ENCODE assay signal across 17 cellular contexts in genomic region chr13:48296528-48296927, GRCh38. TPM values are rescaled to one million over a fixed set of nuclear protein-coding genes. Genes with fewer than 3 reads are reported as not detected.
DNase-seq lines count a peak whose midpoint lies in the region; ATAC-seq lines count a peak whose summit lies in the region.
"Had no signal": no experiment of that assay in that cellular context is flagged by ENCODE, and none has a peak within 500 bp of the region (broad histone marks: within the 10 kb centered on the region; RNA-seq: fewer than 3 reads in every experiment).

No MANE protein-coding gene starts in this region.

- peak overlapping the region; percentile 1 for H3K4me3 ChIP-seq in Jurkat, Clone E6-1 (ENCODE audit: low read length)
- H3K4me3 ChIP-seq: A549 had no signal

- no peak for ATAC-seq in stimulated activated naive CD8-positive, alpha-beta T cell treated with anti-CD3 and anti-CD28 coated beads, Interleukin-15, amount 100 ng/mL, for 72 hours
- peak; percentile 74 for ATAC-seq in GM21528 (IDR thresholded peaks at IDR 0.05; ENCODE audit: low FRiP score, unreplicated experiment)
- peak; percentile 93 to 95 for ATAC-seq in stimulated activated naive B cell treated with anti-CD40 and anti-IgM and Interleukin-4, amounts not matched to agents 10 μg/mL and 1 μg/mL and 100 μg/mL, for 72 hours (replicated peaks)
- ATAC-seq: A549 had no signal

- peaks cover 17% of the 10 kb centered on the region for H3K4me1 Mint-ChIP-seq in stimulated activated naive CD8-positive, alpha-beta T cell treated with anti-CD3 and anti-CD28 coated beads, Interleukin-15, Interleukin-2, amounts not matched to agents 100 ng/mL and 50 ng/mL, for 24 hours (ENCODE audit: low read depth)
- H3K4me1 Mint-ChIP-seq in stimulated activated naive CD8-positive, alpha-beta T cell treated with anti-CD3 and anti-CD28 coated beads, Interleukin-15, amount 100 ng/mL, for 72 hours, result peaks cover 17% of the 10 kb centered on the region
- H3K4me1 Mint-ChIP-seq in stimulated activated naive B cell treated with anti-CD40 and anti-IgM and Interleukin-4, amounts not matched to agents 10 μg/mL and 1 μg/mL and 100 μg/mL, for 72 hours, result peaks cover 19 to 33% of the 10 kb centered on the region in 2 donors

- H3K36me3 Mint-ChIP-seq in stimulated activated naive CD8-positive, alpha-beta T cell treated with anti-CD3 and anti-CD28 coated beads, Interleukin-15, Interleukin-2, amounts not matched to agents 100 ng/mL and 50 ng/mL, for 24 hours (ENCODE audit: low read depth), result peaks cover 5% of the 10 kb centered on the region
- H3K36me3 Mint-ChIP-seq in stimulated activated naive B cell treated with anti-CD40 and anti-IgM and Interleukin-4, amounts not matched to agents 10 μg/mL and 1 μg/mL and 100 μg/mL, for 72 hours, result peaks cover 0 to 6% of the 10 kb centered on the region in 2 donors

- H3K9me3 Mint-ChIP-seq in stimulated activated naive CD8-positive, alpha-beta T cell treated with anti-CD3 and anti-CD28 coated beads, Interleukin-15, Interleukin-2, amounts not matched to agents 100 ng/mL and 50 ng/mL, for 24 hours, result no peaks in the 10 kb centered on the region
- no peaks in the 10 kb centered on the region for H3K9me3 Mint-ChIP-seq in stimulated activated naive CD8-positive, alpha-beta T cell treated with anti-CD3 and anti-CD28 coated beads, Interleukin-15, amount 100 ng/mL, for 72 hours
- H3K9me3 Mint-ChIP-seq in stimulated activated naive B cell treated with anti-CD40 and anti-IgM and Interleukin-4, amounts not matched to agents 10 μg/mL and 1 μg/mL and 100 μg/mL, for 72 hours, result no peaks in the 10 kb centered on the region

- no peaks in the 10 kb centered on the region for H3K27me3 Mint-ChIP-seq in stimulated activated naive CD8-positive, alpha-beta T cell treated with anti-CD3 and anti-CD28 coated beads, Interleukin-15, Interleukin-2, amounts not matched to agents 100 ng/mL and 50 ng/mL, for 24 hours
- no peaks in the 10 kb centered on the region for H3K27me3 Mint-ChIP-seq in stimulated activated naive CD8-positive, alpha-beta T cell treated with anti-CD3 and anti-CD28 coated beads, Interleukin-15, amount 100 ng/mL, for 72 hours
- H3K27me3 Mint-ChIP-seq in stimulated activated naive B cell treated with anti-CD40 and anti-IgM and Interleukin-4, amounts not matched to agents 10 μg/mL and 1 μg/mL and 100 μg/mL, for 72 hours, result no peaks in the 10 kb centered on the region

- H3K4me3 Mint-ChIP-seq in stimulated activated naive CD8-positive, alpha-beta T cell treated with anti-CD3 and anti-CD28 coated beads, Interleukin-15, Interleukin-2, amounts not matched to agents 100 ng/mL and 50 ng/mL, for 24 hours, result no peak overlapping the region
- H3K4me3 Mint-ChIP-seq in stimulated activated naive CD8-positive, alpha-beta T cell treated with anti-CD3 and anti-CD28 coated beads, Interleukin-15, amount 100 ng/mL, for 72 hours, result no peak overlapping the region
- H3K4me3 Mint-ChIP-seq in stimulated activated naive B cell treated with anti-CD40 and anti-IgM and Interleukin-4, amounts not matched to agents 10 μg/mL and 1 μg/mL and 100 μg/mL, for 72 hours, result no peak overlapping the region

- H3K27ac Mint-ChIP-seq in stimulated activated naive CD8-positive, alpha-beta T cell treated with anti-CD3 and anti-CD28 coated beads, Interleukin-15, Interleukin-2, amounts not matched to agents 100 ng/mL and 50 ng/mL, for 24 hours, result peak overlapping the region; percentile 40
- H3K27ac Mint-ChIP-seq in stimulated activated naive CD8-positive, alpha-beta T cell treated with anti-CD3 and anti-CD28 coated beads, Interleukin-15, amount 100 ng/mL, for 72 hours, result no peak overlapping the region
- peak overlapping the region; percentile 3 for H3K27ac Mint-ChIP-seq in stimulated activated naive B cell treated with anti-CD40 and anti-IgM and Interleukin-4, amounts not matched to agents 10 μg/mL and 1 μg/mL and 100 μg/mL, for 72 hours

- no peak for DNase-seq in stimulated activated naive CD8-positive, alpha-beta T cell treated with anti-CD3 and anti-CD28 coated beads, Interleukin-15, amount 100 ng/mL, for 72 hours
- peak; percentile 67 for DNase-seq in Jurkat, Clone E6-1 (ENCODE audit: low read depth, low spot score)
- DNase-seq in stimulated activated naive B cell treated with anti-CD40 and anti-IgM and Interleukin-4, amounts not matched to agents 10 μg/mL and 1 μg/mL and 100 μg/mL, for 72 hours, result no peak
- DNase-seq in iPS-NIHi11 (ENCODE audit: low spot score) (no peak), cerebellar nuclear complex (lab: John Stamatoyannopoulos, UW) (no peak), SKM-1 (lab: John Stamatoyannopoulos, UW; ENCODE audit: unreplicated experiment) (no peak)
- DNase-seq: COR-L47, HCEC 1CT, Karpas-422, NCI-H1436, NCI-H2029 treated with DMSO at 0.1 percent for 48 hours, NCI-H510A, SW 1271, T-helper 9 cell had no signal

RNA-seq across cellular contexts. Expression of gene RB1, which starts 7.0 kb away (rescaled TPM):
- 85.9 TPM for polyA plus RNA-seq in Jurkat, Clone E6-1 (2012; ENCODE audit: insufficient read depth, insufficient read length)

Comparison
In these comparisons a context has a peak if more than half of its experiments do, and no peak if none do; other contexts are left out.
1. H3K27ac Mint-ChIP-seq: peak in stimulated activated naive CD8-positive, alpha-beta T cell treated with anti-CD3 and anti-CD28 coated beads, Interleukin-15, Interleukin-2, amounts not matched to agents 100 ng/mL and 50 ng/mL, for 24 hours (single experiment) and stimulated activated naive B cell treated with anti-CD40 and anti-IgM and Interleukin-4, amounts not matched to agents 10 μg/mL and 1 μg/mL and 100 μg/mL, for 72 hours (single experiment); none in stimulated activated naive CD8-positive, alpha-beta T cell treated with anti-CD3 and anti-CD28 coated beads, Interleukin-15, amount 100 ng/mL, for 72 hours (0 of 2).